In genomic region chr6:5744497-5744896, GRCh38 we compare ENCODE assay signal across 1 cellular context.
TF ChIP-seq lines count a peak whose summit lies in the region.

No MANE protein-coding gene starts in this region.

TF ChIP-seq in SK-N-SH treated with all-trans-retinoic acid at 6 μM for 48 hours, 23 proteins besides CTCF, POLR2A, EP300 and RAD21 (continued from another document):
- TF ChIP-seq TSHZ2 (CRISPR knock-in tag; IDR thresholded peaks at IDR 0.05) (no peak), SNAI2 (CRISPR knock-in tag; IDR thresholded peaks at IDR 0.05) (no peak), ZFP30 (CRISPR knock-in tag; IDR thresholded peaks at IDR 0.05) (no peak), TOX (CRISPR knock-in tag; IDR thresholded peaks at IDR 0.05; ENCODE audit: borderline replicate concordance) (no peak), ESRRG (CRISPR knock-in tag; IDR thresholded peaks at IDR 0.05) (no peak), ZNF70 (CRISPR knock-in tag; IDR thresholded peaks at IDR 0.05) (no peak), PPARA (CRISPR knock-in tag; IDR thresholded peaks at IDR 0.05; ENCODE audit: borderline replicate concordance) (no peak), GLIS3 (CRISPR knock-in tag; IDR thresholded peaks at IDR 0.05) (no peak), OSR1 (CRISPR knock-in tag; IDR thresholded peaks at IDR 0.05) (no peak), BACH2 (CRISPR knock-in tag; IDR thresholded peaks at IDR 0.05; ENCODE audit: borderline replicate concordance) (no peak)
